1 cellular context compared by ENCODE assay signal in the genomic region with DNA sequence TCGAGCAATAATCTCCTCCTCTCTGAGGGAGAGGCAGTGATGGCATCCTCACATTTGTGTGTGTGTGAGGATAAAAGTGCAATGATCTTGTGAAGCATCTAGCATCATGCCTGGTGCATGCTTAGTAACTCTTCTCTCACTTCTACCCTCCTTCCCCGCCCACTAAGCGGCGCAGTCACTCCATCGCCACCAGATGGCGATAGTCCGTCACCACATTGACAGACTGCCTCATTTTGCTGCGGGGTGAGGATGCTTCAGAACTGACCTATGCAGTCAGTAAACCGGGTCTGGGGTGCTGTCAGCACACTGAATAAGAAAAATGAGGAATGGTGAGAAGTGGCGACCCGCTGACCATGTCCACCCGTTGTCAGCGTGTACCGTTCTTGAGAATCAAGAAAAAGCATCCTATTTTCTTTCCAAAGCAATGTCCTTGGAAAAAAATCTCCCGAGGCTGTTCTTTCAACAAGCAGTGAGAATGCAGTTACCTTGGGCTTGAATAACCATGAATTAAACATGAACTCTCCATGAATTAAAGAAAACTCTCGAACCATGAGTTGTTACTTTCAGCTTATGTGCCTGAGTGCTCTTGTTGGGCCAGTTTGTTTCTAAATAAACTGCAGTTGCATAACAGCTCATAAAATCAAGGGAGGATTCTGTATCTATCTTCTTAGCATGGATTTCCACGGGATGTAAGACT.
TF ChIP-seq lines count a peak whose summit lies in the region.

No MANE protein-coding gene starts in this region.

TF ChIP-seq in Ishikawa, 13 proteins besides CTCF, POLR2A, EP300 and RAD21 (continued from another document):
- TF ChIP-seq, protein P1, sequence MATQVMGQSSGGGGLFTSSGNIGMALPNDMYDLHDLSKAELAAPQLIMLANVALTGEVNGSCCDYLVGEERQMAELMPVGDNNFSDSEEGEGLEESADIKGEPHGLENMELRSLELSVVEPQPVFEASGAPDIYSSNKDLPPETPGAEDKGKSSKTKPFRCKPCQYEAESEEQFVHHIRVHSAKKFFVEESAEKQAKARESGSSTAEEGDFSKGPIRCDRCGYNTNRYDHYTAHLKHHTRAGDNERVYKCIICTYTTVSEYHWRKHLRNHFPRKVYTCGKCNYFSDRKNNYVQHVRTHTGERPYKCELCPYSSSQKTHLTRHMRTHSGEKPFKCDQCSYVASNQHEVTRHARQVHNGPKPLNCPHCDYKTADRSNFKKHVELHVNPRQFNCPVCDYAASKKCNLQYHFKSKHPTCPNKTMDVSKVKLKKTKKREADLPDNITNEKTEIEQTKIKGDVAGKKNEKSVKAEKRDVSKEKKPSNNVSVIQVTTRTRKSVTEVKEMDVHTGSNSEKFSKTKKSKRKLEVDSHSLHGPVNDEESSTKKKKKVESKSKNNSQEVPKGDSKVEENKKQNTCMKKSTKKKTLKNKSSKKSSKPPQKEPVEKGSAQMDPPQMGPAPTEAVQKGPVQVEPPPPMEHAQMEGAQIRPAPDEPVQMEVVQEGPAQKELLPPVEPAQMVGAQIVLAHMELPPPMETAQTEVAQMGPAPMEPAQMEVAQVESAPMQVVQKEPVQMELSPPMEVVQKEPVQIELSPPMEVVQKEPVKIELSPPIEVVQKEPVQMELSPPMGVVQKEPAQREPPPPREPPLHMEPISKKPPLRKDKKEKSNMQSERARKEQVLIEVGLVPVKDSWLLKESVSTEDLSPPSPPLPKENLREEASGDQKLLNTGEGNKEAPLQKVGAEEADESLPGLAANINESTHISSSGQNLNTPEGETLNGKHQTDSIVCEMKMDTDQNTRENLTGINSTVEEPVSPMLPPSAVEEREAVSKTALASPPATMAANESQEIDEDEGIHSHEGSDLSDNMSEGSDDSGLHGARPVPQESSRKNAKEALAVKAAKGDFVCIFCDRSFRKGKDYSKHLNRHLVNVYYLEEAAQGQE (IDR thresholded peaks at IDR 0.05; ENCODE audit: low read depth) = no peak
- TF ChIP-seq TCF12 (IDR thresholded peaks at IDR 0.05; ENCODE audit: low read depth) = no peak
- TF ChIP-seq NFIC (IDR thresholded peaks at IDR 0.05) = no peak
- TF ChIP-seq EGR1 (IDR thresholded peaks at IDR 0.05) = no peak
